1 cellular context compared by ENCODE assay signal in the genomic region with DNA sequence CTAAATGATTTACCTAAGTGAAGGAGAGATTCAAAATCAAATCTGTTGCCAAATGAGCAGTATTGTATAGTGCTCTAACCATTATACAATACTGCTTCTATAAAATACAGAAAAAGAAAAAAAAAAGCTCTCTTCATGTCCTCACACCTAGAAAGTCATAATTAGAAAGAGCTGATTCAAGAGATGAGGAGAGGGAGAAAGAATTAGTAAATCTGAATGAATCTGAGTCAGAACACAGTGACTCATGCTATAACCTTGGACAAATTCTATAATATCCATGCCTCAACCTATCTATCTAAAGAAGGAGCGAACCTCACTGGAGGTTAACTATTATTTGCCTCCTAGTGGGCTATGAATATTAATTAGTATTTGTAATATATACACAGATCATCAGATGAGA.
TF ChIP-seq lines count a peak whose summit lies in the region.

No MANE protein-coding gene starts in this region.

TF ChIP-seq in SK-N-SH treated with all-trans-retinoic acid at 6 μM for 48 hours, 23 proteins besides CTCF, POLR2A, EP300 and RAD21 (continued from another document):
- TF ChIP-seq TOX (CRISPR knock-in tag; IDR thresholded peaks at IDR 0.05; ENCODE audit: borderline replicate concordance): no peak
- no peak for TF ChIP-seq OSR1 (CRISPR knock-in tag; IDR thresholded peaks at IDR 0.05)
